Comparison of ENCODE assay signal across 2 cellular contexts in the genomic region with DNA sequence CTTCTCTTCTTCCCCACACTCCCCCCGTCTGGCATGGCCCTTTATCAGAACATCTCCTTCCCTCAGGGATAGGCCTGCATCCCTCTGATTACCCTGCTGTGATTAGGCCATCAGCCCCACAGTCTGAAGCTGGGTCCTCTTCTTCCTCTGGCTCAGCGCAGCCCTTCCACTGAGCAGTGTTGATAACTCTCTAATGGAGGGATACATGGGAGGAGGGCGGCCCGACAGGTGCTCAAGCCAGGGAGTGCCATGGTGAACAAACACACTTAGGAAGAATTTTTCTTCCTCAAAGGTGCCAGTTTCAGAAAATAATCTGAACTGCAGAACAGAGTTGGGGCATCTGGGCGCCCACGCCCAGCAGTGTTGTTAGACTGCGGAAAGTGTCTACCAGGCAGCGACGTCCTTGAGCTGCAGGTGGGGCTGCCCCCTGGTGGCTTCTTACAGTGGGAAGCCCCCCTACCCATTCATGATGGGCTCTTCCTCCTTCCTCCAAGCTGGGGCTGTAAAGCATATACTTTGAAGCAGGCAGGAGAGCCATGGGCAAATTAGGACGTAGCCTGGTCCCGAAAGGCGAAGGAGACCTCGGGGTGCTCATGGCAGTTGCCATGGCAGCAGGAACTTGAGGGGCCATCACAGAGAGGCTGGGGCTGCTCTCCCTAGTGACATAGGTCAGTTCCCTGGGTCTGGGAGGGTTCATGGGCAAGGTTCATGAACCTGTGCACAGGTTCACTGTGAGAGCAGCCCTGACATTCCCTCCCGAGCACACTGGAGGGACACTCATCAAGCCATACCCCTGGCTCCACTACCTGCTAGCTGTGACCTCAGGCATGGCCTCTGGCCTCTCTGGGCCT.
TF ChIP-seq lines count a peak whose summit lies in the region.

No MANE protein-coding gene starts in this region.

TF ChIP-seq in SK-N-SH, 30 proteins besides CTCF, POLR2A, EP300 and RAD21 (continued from another document):
- TF ChIP-seq, protein P1, sequence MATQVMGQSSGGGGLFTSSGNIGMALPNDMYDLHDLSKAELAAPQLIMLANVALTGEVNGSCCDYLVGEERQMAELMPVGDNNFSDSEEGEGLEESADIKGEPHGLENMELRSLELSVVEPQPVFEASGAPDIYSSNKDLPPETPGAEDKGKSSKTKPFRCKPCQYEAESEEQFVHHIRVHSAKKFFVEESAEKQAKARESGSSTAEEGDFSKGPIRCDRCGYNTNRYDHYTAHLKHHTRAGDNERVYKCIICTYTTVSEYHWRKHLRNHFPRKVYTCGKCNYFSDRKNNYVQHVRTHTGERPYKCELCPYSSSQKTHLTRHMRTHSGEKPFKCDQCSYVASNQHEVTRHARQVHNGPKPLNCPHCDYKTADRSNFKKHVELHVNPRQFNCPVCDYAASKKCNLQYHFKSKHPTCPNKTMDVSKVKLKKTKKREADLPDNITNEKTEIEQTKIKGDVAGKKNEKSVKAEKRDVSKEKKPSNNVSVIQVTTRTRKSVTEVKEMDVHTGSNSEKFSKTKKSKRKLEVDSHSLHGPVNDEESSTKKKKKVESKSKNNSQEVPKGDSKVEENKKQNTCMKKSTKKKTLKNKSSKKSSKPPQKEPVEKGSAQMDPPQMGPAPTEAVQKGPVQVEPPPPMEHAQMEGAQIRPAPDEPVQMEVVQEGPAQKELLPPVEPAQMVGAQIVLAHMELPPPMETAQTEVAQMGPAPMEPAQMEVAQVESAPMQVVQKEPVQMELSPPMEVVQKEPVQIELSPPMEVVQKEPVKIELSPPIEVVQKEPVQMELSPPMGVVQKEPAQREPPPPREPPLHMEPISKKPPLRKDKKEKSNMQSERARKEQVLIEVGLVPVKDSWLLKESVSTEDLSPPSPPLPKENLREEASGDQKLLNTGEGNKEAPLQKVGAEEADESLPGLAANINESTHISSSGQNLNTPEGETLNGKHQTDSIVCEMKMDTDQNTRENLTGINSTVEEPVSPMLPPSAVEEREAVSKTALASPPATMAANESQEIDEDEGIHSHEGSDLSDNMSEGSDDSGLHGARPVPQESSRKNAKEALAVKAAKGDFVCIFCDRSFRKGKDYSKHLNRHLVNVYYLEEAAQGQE (IDR thresholded peaks at IDR 0.05; ENCODE audit: low read depth, low read length): no peak
- TF ChIP-seq, protein P2, sequence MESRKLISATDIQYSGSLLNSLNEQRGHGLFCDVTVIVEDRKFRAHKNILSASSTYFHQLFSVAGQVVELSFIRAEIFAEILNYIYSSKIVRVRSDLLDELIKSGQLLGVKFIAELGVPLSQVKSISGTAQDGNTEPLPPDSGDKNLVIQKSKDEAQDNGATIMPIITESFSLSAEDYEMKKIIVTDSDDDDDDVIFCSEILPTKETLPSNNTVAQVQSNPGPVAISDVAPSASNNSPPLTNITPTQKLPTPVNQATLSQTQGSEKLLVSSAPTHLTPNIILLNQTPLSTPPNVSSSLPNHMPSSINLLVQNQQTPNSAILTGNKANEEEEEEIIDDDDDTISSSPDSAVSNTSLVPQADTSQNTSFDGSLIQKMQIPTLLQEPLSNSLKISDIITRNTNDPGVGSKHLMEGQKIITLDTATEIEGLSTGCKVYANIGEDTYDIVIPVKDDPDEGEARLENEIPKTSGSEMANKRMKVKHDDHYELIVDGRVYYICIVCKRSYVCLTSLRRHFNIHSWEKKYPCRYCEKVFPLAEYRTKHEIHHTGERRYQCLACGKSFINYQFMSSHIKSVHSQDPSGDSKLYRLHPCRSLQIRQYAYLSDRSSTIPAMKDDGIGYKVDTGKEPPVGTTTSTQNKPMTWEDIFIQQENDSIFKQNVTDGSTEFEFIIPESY (IDR thresholded peaks at IDR 0.05; ENCODE audit: borderline replicate concordance, low read depth): no peak
- TF ChIP-seq NFIC (IDR thresholded peaks at IDR 0.05; ENCODE audit: borderline replicate concordance) (no peak), GATA2 (CRISPR knock-in tag; IDR thresholded peaks at IDR 0.05) (peak; percentile 93), MXI1 (IDR thresholded peaks at IDR 0.05; ENCODE audit: low read depth, low read length) (no peak), SMC3 (IDR thresholded peaks at IDR 0.05; ENCODE audit: low read depth, low read length) (peak; percentile 38; the same call in 1 of the 2 replicates), TAF1 (IDR thresholded peaks at IDR 0.05; ENCODE audit: borderline replicate concordance, low read depth, low read length) (no peak), YY1 (IDR thresholded peaks at IDR 0.05; ENCODE audit: low read depth) (no peak), FOXM1 (IDR thresholded peaks at IDR 0.05; ENCODE audit: low read depth) (no peak)

TF ChIP-seq in SK-N-SH treated with all-trans-retinoic acid at 6 μM for 48 hours, 23 proteins besides CTCF, POLR2A, EP300 and RAD21 (continued from another document):
- TF ChIP-seq, protein P3, sequence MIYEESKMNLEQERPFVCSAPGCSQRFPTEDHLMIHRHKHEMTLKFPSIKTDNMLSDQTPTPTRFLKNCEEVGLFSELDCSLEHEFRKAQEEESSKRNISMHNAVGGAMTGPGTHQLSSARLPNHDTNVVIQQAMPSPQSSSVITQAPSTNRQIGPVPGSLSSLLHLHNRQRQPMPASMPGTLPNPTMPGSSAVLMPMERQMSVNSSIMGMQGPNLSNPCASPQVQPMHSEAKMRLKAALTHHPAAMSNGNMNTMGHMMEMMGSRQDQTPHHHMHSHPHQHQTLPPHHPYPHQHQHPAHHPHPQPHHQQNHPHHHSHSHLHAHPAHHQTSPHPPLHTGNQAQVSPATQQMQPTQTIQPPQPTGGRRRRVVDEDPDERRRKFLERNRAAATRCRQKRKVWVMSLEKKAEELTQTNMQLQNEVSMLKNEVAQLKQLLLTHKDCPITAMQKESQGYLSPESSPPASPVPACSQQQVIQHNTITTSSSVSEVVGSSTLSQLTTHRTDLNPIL (CRISPR knock-in tag; IDR thresholded peaks at IDR 0.05; ENCODE audit: low read depth): no peak
- TF ChIP-seq, protein P4, sequence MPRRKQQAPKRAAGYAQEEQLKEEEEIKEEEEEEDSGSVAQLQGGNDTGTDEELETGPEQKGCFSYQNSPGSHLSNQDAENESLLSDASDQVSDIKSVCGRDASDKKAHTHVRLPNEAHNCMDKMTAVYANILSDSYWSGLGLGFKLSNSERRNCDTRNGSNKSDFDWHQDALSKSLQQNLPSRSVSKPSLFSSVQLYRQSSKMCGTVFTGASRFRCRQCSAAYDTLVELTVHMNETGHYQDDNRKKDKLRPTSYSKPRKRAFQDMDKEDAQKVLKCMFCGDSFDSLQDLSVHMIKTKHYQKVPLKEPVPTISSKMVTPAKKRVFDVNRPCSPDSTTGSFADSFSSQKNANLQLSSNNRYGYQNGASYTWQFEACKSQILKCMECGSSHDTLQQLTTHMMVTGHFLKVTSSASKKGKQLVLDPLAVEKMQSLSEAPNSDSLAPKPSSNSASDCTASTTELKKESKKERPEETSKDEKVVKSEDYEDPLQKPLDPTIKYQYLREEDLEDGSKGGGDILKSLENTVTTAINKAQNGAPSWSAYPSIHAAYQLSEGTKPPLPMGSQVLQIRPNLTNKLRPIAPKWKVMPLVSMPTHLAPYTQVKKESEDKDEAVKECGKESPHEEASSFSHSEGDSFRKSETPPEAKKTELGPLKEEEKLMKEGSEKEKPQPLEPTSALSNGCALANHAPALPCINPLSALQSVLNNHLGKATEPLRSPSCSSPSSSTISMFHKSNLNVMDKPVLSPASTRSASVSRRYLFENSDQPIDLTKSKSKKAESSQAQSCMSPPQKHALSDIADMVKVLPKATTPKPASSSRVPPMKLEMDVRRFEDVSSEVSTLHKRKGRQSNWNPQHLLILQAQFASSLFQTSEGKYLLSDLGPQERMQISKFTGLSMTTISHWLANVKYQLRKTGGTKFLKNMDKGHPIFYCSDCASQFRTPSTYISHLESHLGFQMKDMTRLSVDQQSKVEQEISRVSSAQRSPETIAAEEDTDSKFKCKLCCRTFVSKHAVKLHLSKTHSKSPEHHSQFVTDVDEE (CRISPR knock-in tag; IDR thresholded peaks at IDR 0.05): no peak
- TF ChIP-seq ZNF8 (CRISPR knock-in tag; IDR thresholded peaks at IDR 0.05): no peak
- no peak for TF ChIP-seq BACH2 (CRISPR knock-in tag; IDR thresholded peaks at IDR 0.05; ENCODE audit: borderline replicate concordance)
- TF ChIP-seq, protein P5, sequence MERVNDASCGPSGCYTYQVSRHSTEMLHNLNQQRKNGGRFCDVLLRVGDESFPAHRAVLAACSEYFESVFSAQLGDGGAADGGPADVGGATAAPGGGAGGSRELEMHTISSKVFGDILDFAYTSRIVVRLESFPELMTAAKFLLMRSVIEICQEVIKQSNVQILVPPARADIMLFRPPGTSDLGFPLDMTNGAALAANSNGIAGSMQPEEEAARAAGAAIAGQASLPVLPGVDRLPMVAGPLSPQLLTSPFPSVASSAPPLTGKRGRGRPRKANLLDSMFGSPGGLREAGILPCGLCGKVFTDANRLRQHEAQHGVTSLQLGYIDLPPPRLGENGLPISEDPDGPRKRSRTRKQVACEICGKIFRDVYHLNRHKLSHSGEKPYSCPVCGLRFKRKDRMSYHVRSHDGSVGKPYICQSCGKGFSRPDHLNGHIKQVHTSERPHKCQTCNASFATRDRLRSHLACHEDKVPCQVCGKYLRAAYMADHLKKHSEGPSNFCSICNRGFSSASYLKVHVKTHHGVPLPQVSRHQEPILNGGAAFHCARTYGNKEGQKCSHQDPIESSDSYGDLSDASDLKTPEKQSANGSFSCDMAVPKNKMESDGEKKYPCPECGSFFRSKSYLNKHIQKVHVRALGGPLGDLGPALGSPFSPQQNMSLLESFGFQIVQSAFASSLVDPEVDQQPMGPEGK (CRISPR knock-in tag; IDR thresholded peaks at IDR 0.05; ENCODE audit: borderline replicate concordance): no peak
- TF ChIP-seq GLIS3 (CRISPR knock-in tag; IDR thresholded peaks at IDR 0.05): no peak
- TF ChIP-seq, protein P6, sequence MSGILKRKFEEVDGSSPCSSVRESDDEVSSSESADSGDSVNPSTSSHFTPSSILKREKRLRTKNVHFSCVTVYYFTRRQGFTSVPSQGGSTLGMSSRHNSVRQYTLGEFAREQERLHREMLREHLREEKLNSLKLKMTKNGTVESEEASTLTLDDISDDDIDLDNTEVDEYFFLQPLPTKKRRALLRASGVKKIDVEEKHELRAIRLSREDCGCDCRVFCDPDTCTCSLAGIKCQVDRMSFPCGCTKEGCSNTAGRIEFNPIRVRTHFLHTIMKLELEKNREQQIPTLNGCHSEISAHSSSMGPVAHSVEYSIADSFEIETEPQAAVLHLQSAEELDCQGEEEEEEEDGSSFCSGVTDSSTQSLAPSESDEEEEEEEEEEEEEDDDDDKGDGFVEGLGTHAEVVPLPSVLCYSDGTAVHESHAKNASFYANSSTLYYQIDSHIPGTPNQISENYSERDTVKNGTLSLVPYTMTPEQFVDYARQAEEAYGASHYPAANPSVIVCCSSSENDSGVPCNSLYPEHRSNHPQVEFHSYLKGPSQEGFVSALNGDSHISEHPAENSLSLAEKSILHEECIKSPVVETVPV (CRISPR knock-in tag; IDR thresholded peaks at IDR 0.05): no peak
- TF ChIP-seq ISL1 (CRISPR knock-in tag; IDR thresholded peaks at IDR 0.05): no peak
